ENCODE assay signal across 14 cellular contexts in the genomic region with DNA sequence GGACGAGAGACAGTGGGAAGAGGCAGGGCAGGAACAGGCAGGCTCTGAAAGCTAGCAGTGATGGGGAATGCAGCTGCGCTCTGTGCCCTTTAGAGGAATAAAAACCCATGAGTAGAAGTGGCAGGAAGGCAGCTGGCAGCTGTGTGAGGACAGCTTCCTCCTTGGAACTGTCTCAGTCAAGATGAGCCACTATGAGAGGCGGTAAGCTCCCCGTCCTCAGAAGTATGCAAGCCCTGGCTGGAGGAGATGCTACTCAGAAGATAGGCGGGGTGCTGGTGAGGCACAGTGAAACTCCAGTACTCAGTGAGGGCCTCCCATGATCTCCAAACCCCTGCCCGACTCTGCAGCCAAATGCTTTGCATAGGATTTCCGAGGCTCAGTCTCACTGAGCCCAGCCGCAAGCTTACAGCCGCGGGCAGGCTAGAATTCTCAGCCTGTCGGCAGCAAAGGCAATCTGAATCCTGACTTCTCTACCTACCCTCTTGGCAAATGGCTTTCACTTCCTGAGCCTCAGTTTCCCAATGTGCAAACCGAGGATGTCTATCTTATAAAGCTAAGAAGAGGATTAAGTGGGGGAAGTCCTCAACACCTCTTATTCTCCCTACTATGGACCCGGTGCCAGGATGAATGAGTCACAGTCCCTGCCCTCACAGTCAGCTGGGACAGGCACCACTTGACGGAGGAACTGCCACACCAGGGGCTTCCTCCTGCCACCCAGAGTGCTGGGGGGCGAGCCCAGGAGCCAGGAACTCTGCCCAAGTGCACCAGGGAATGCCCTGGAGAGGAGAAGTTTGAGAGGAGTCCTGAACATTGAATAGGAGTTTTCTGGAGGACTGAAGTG. TPM values are rescaled to one million over a fixed set of nuclear protein-coding genes. Genes with fewer than 3 reads are reported as not detected.
A peak's percentile ranks its signal among the peaks of the same experiment; 100 is the strongest.
DNase-seq lines count a peak whose midpoint lies in the region; ATAC-seq and TF ChIP-seq lines count a peak whose summit lies in the region.
"Not testable (repeated sequence)": the region's sequence is repeated elsewhere in the genome, so short reads cannot be mapped to it uniquely, and the experiment has no call there.
"Had no signal": no experiment of that assay in that cellular context is flagged by ENCODE, and none has a peak within 500 bp of the region (broad histone marks: within the 10 kb centered on the region; RNA-seq: fewer than 3 reads in every experiment).

No MANE protein-coding gene starts in this region.

- in situ Hi-C loops in gastrocnemius medialis (cut with MboI; ENCODE audit: low sequenced_read_pairs in 4 of 4): not testable (repeated sequence)

- not testable (repeated sequence) for H3K4me1 ChIP-seq in gastrocnemius medialis

- not testable (repeated sequence) for H3K4me3 Mint-ChIP-seq in activated T-helper 17 cell treated with anti-CD3 and anti-CD28 coated beads, Interleukin-2, amount 50 U/mL, for 72 hours

- ATAC-seq in GM18499 (IDR thresholded peaks at IDR 0.05; ENCODE audit: insufficient read depth, unreplicated experiment): peak; percentile 58
- ATAC-seq in GM19035 (IDR thresholded peaks at IDR 0.05; ENCODE audit: unreplicated experiment): peak; percentile 68
- peak; percentile 62 for ATAC-seq in GM21423 (IDR thresholded peaks at IDR 0.05; ENCODE audit: unreplicated experiment)
- ATAC-seq in HG02759 (IDR thresholded peaks at IDR 0.05; ENCODE audit: unreplicated experiment): peak; percentile 70
- peak; percentile 58 for ATAC-seq in HG03095 (IDR thresholded peaks at IDR 0.05; ENCODE audit: unreplicated experiment)
- ATAC-seq in HG03520 (IDR thresholded peaks at IDR 0.05; ENCODE audit: unreplicated experiment): peak; percentile 66
- peak; percentile 24 for ATAC-seq in activated T-helper 17 cell treated with anti-CD3 and anti-CD28 coated beads, Interleukin-2, amount 50 U/mL, for 72 hours (replicated peaks)
- ATAC-seq in gastrocnemius medialis: peak; percentile 43 to 51

- not testable (repeated sequence) for H3K4me1 Mint-ChIP-seq in activated T-helper 17 cell treated with anti-CD3 and anti-CD28 coated beads, Interleukin-2, amount 50 U/mL, for 72 hours

- not testable (repeated sequence) for H3K36me3 Mint-ChIP-seq in activated T-helper 17 cell treated with anti-CD3 and anti-CD28 coated beads, Interleukin-2, amount 50 U/mL, for 72 hours (ENCODE audit: low read depth)

- TF ChIP-seq POLR2A in gastrocnemius medialis (IDR thresholded peaks at IDR 0.05): not testable (repeated sequence)

- TF ChIP-seq CTCF in gastrocnemius medialis (IDR thresholded peaks at IDR 0.05 in 4 of 5, conservative IDR thresholded peaks at IDR 0.05 in 1 of 5): not testable (repeated sequence)

- H3K4me3 ChIP-seq in gastrocnemius medialis: not testable (repeated sequence)

- not testable (repeated sequence) for H3K27me3 Mint-ChIP-seq in activated T-helper 17 cell treated with anti-CD3 and anti-CD28 coated beads, Interleukin-2, amount 50 U/mL, for 72 hours

- H3K9me3 ChIP-seq in gastrocnemius medialis: not testable (repeated sequence)

- H3K9me3 Mint-ChIP-seq in activated T-helper 17 cell treated with anti-CD3 and anti-CD28 coated beads, Interleukin-2, amount 50 U/mL, for 72 hours: not testable (repeated sequence)

- DNase-seq in gastrocnemius medialis: peak; percentile 5 to 52

- not testable (repeated sequence) for H3K36me3 ChIP-seq in gastrocnemius medialis

- peak overlapping the region; percentile 77 to 85 (median 78) for H3K27ac ChIP-seq in gastrocnemius medialis

- not testable (repeated sequence) for H3K27me3 ChIP-seq in gastrocnemius medialis

- H3K27ac Mint-ChIP-seq in activated T-helper 17 cell treated with anti-CD3 and anti-CD28 coated beads, Interleukin-2, amount 50 U/mL, for 72 hours: not testable (repeated sequence)

- intact Hi-C loops in gastrocnemius medialis (cut with DNase I; ENCODE audit: low total_unique reads): not testable (repeated sequence)

RNA-seq across cellular contexts. Expression of gene RASA4B, which starts 2.5 kb away (rescaled TPM):
- total RNA-seq in activated T-helper 17 cell treated with anti-CD3 and anti-CD28 coated beads, Interleukin-2, amount 50 U/mL, for 72 hours: 10 to 100 TPM; 14.1 to 23.3 TPM
- total RNA-seq in gastrocnemius medialis: 100 to 1,000 TPM in 2 of 4 donors, 10 to 100 TPM in 2; 38.0 to 127 (median 86.0) TPM

RNA-seq across cellular contexts. Expression of gene UPK3BL2, which starts 28.4 kb away (rescaled TPM):
- total RNA-seq in activated T-helper 17 cell treated with anti-CD3 and anti-CD28 coated beads, Interleukin-2, amount 50 U/mL, for 72 hours: 10 to 100 TPM; 21.4 to 45.7 TPM
- 1 to 10 TPM in 2 of 4 donors, not detected in 2; 1.6 to 3.0 TPM for total RNA-seq in gastrocnemius medialis

RNA-seq across cellular contexts. Expression of gene SPDYE2, which starts 35.9 kb away (rescaled TPM):
- total RNA-seq in activated T-helper 17 cell treated with anti-CD3 and anti-CD28 coated beads, Interleukin-2, amount 50 U/mL, for 72 hours: not detected
- total RNA-seq in gastrocnemius medialis: not detected
- total RNA-seq: body of pancreas, colonic mucosa, HFFc6, IMR-90, left cardiac atrium, uterus had no signal

RNA-seq across cellular contexts. Expression of gene POLR2J, which starts 36.4 kb away (rescaled TPM):
- 10 to 100 TPM; 63.5 to 74.2 TPM for total RNA-seq in activated T-helper 17 cell treated with anti-CD3 and anti-CD28 coated beads, Interleukin-2, amount 50 U/mL, for 72 hours
- 10 to 100 TPM; 25.7 to 67.9 (median 51.6) TPM for total RNA-seq in gastrocnemius medialis

RNA-seq across cellular contexts. Expression of gene LRWD1, which starts 50.3 kb away (rescaled TPM):
- 10 to 100 TPM; 14.8 to 20.6 TPM for total RNA-seq in activated T-helper 17 cell treated with anti-CD3 and anti-CD28 coated beads, Interleukin-2, amount 50 U/mL, for 72 hours
- 10 to 100 TPM in 3 of 4 donors, 1 to 10 TPM in 1; 7.5 to 24.5 (median 18.0) TPM for total RNA-seq in gastrocnemius medialis

Comparison
In these comparisons a context has a peak if more than half of its experiments do, and no peak if none do; other contexts are left out.
1. RNA of gene UPK3BL2, which starts 28.4 kb away (total RNA-seq): 21.4 to 45.7 TPM in activated T-helper 17 cell treated with anti-CD3 and anti-CD28 coated beads, Interleukin-2, amount 50 U/mL, for 72 hours; 1.6 to 3.0 TPM in gastrocnemius medialis; every median in the first group is over 4 times any median in the second.
2. Peak in every context shown above with its lines, with median percentiles within 50 percentile points of each other: ATAC-seq.